18 cellular contexts compared by ENCODE assay signal in the genomic region with DNA sequence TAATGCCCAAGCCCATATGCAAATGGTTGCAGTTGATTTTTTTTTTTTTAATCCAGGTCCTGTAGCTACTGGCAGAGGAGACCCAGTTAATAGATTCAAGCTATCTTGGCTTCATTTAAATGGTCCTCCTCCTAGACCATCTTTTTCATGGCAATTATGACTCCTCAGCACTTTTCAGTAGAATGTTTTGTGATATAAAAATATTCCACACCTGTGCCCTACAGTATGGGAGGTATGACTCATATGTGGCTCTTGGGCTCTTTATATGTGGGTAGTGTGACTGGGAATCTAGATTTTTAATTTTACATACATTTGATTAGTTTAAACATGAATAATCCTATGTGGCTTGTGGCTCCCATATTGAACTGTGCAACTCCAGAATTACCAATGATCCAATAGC.
DNase-seq lines count a peak whose midpoint lies in the region; ATAC-seq, FAIRE-seq and TF ChIP-seq lines count a peak whose summit lies in the region.
"Had no signal": no experiment of that assay in that cellular context is flagged by ENCODE, and none has a peak within 500 bp of the region (broad histone marks: within the 10 kb centered on the region; RNA-seq: fewer than 3 reads in every experiment).

No MANE protein-coding gene starts in this region.

- H3K9me1 ChIP-seq in IMR-90 (ENCODE audit: insufficient read depth, low read length) (no peaks in the 10 kb centered on the region), K562 (ENCODE audit: control insufficient read depth, insufficient read depth, low read length) (no peaks in the 10 kb centered on the region)

- no peak overlapping the region for H2BK15ac ChIP-seq in IMR-90 (ENCODE audit: low read depth, low read length)

- H3K27me3 ChIP-seq in HepG2 (ENCODE audit: control insufficient read depth in 1 of 2, insufficient read depth in 2 of 2, low read length in 2 of 2) (no peaks in the 10 kb centered on the region), right lobe of liver (no peaks in the 10 kb centered on the region), IMR-90 (ENCODE audit: control insufficient read depth, insufficient read depth, low read length) (no peaks in the 10 kb centered on the region), K562 (ENCODE audit: control insufficient read depth in 2 of 2, insufficient read depth in 2 of 2, low read length in 2 of 2) (no peaks in the 10 kb centered on the region), tibial nerve (no peaks in the 10 kb centered on the region)

- in situ Hi-C loops in HepG2 (cut with HindIII; ENCODE audit: extremely low pct_ligation_motif_present, low pct_unique_long_range_greater_than_20kb): no loop called here
- in situ Hi-C loops in IMR-90 (cut with MboI; ENCODE audit: low sequenced_read_pairs): no loop called here
- in situ Hi-C loops in K562 (cut with MboI): no loop called here

- DNase-seq in HepG2 (ENCODE audit: low spot score) (no peak), right lobe of liver (no peak), IMR-90 (no peak), K562 (ENCODE audit: extremely low read depth in 1 of 4, low spot score in 3 of 4) (no peak), mucosa of descending colon (no peak), tibial nerve (ENCODE audit: low spot score in 2 of 2) (no peak), NCI-H748 treated with DMSO at 0.1 percent for 48 hours (lab: John Stamatoyannopoulos, UW) (no peak)
- DNase-seq: 8988T; C1 segment of cervical spinal cord; Caco-2; CD4-positive, CD25-positive, alpha-beta regulatory T cell; CD8-positive, alpha-beta memory T cell; GOT3; H9 had no signal

- no peaks in the 10 kb centered on the region for H3K36me3 ChIP-seq in HepG2 (replicated peaks in 1 of 2; ENCODE audit: control insufficient read depth in 1 of 2, insufficient read depth in 2 of 2, low read length in 2 of 2)
- H3K36me3 ChIP-seq in right lobe of liver: no peaks in the 10 kb centered on the region
- no peaks in the 10 kb centered on the region for H3K36me3 ChIP-seq in IMR-90 (ENCODE audit: control insufficient read depth, insufficient read depth, low read length)
- no peaks in the 10 kb centered on the region for H3K36me3 ChIP-seq in K562 (ENCODE audit: control insufficient read depth, insufficient read depth, low read length)
- no peaks in the 10 kb centered on the region for H3K36me3 ChIP-seq in mucosa of descending colon (ENCODE audit: low read depth)
- H3K36me3 ChIP-seq in tibial nerve: no peaks in the 10 kb centered on the region

- H2AK5ac ChIP-seq in IMR-90 (ENCODE audit: low read depth, low read length): no peak overlapping the region

- TF ChIP-seq CTCF in HepG2 (CRISPR knock-in tag; IDR thresholded peaks at IDR 0.05) (no peak), right lobe of liver (IDR thresholded peaks at IDR 0.05) (no peak), IMR-90 (conservative IDR thresholded peaks at IDR 0.05; ENCODE audit: low read depth, low read length) (no peak), K562 (IDR thresholded peaks at IDR 0.05 in 2 of 3, conservative IDR thresholded peaks at IDR 0.05 in 1 of 3; ENCODE audit: insufficient read depth in 2 of 3, low read depth in 1 of 3, low read length in 3 of 3) (no peak), mucosa of descending colon (IDR thresholded peaks at IDR 0.05) (no peak), tibial nerve (IDR thresholded peaks at IDR 0.05) (no peak)

- no peak overlapping the region for H4K5ac ChIP-seq in IMR-90 (ENCODE audit: low read depth, low read length)

- H4K91ac ChIP-seq in IMR-90 (ENCODE audit: insufficient read depth, low read depth, low read length): no peak overlapping the region

- no peak overlapping the region for H3K18ac ChIP-seq in IMR-90 (ENCODE audit: low read depth, low read length)

- H2AFZ ChIP-seq in HepG2 (ENCODE audit: low read length) (no peak overlapping the region), IMR-90 (replicated peaks; ENCODE audit: low read length, poor library complexity) (no peak overlapping the region), K562 (ENCODE audit: low read depth, low read length) (no peak overlapping the region)

- H3K9me3 ChIP-seq in HepG2 (ENCODE audit: low read length) (no peaks in the 10 kb centered on the region), right lobe of liver (no peaks in the 10 kb centered on the region), IMR-90 (ENCODE audit: control insufficient read depth, insufficient read depth, low read length) (no peaks in the 10 kb centered on the region), K562 (replicated peaks; ENCODE audit: control insufficient read depth, insufficient read depth, low read depth, low read length) (0 out of 2 replicates have a peak, but pooled peaks cover 2% of the 10 kb centered on the region), mucosa of descending colon (no peaks in the 10 kb centered on the region), tibial nerve (no peaks in the 10 kb centered on the region)
- H3K9me3 ChIP-seq: Caco-2 had no signal

- BruUV-seq in HepG2 (replicated peaks; lab: Mats Ljungman, UMichigan): no TSS peak
- no TSS peak for BruUV-seq in IMR-90 (replicated peaks; lab: Mats Ljungman, UMichigan)
- BruUV-seq in K562 (replicated peaks; lab: Mats Ljungman, UMichigan): no TSS peak

- no peak overlapping the region for H2BK5ac ChIP-seq in IMR-90 (ENCODE audit: low read depth, low read length, poor library complexity, severe bottlenecking)

- H3K4me3 ChIP-seq in HepG2 (replicated peaks in 1 of 3; ENCODE audit: insufficient read depth in 1 of 3, low read depth in 2 of 3, low read length in 3 of 3) (no peak overlapping the region), right lobe of liver (no peak overlapping the region), IMR-90 (ENCODE audit: insufficient read depth, low read depth, low read length) (no peak overlapping the region), K562 (no peak overlapping the region), mucosa of descending colon (no peak overlapping the region), tibial nerve (no peak overlapping the region)

- no peak overlapping the region for H3K4me2 ChIP-seq in HepG2 (ENCODE audit: low read depth, low read length)
- no peak overlapping the region for H3K4me2 ChIP-seq in IMR-90 (ENCODE audit: low read depth, low read length)
- no peak overlapping the region for H3K4me2 ChIP-seq in K562 (ENCODE audit: insufficient read depth, low read length)

- H3K14ac ChIP-seq in IMR-90 (replicated peaks; ENCODE audit: low read depth, low read length): no peak overlapping the region

- intact Hi-C loops in HepG2 (cut with micrococcal nuclease; ENCODE audit: unreplicated experiment): no loop called here
- intact Hi-C loops in right lobe of liver (cut with DNase I): no loop called here
- intact Hi-C loops in IMR-90 (cut with micrococcal nuclease): no loop called here
- intact Hi-C loops in K562 (cut with micrococcal nuclease): no loop called here
- intact Hi-C loops in mucosa of descending colon (cut with DNase I, micrococcal nuclease): no loop called here

- no peaks in the 10 kb centered on the region for H4K20me1 ChIP-seq in HepG2 (ENCODE audit: insufficient read depth, low read length)
- no peaks in the 10 kb centered on the region for H4K20me1 ChIP-seq in IMR-90 (ENCODE audit: insufficient read depth, low read length)
- no peaks in the 10 kb centered on the region for H4K20me1 ChIP-seq in K562 (replicated peaks; ENCODE audit: control insufficient read depth, insufficient read depth, low read length)

- no peak overlapping the region for H2BK120ac ChIP-seq in IMR-90 (ENCODE audit: low read depth, low read length)

- no peak overlapping the region for H2AK9ac ChIP-seq in IMR-90 (replicated peaks; ENCODE audit: low read depth, low read length, poor library complexity)

- TF ChIP-seq RAD21 in HepG2 (CRISPR knock-in tag; IDR thresholded peaks at IDR 0.05) (no peak), IMR-90 (IDR thresholded peaks at IDR 0.05; ENCODE audit: low read length) (no peak), K562 (CRISPR knock-in tag; conservative IDR thresholded peaks at IDR 0.05 in 1 of 2, IDR thresholded peaks at IDR 0.05 in 1 of 2) (no peak)

- CTCF ChIA-PET in HepG2 (lab: Yijun Ruan, JAX; ENCODE audit: low intra/inter-chr PET ratio, low total read pairs) (no interaction called here), IMR-90 (lab: Yijun Ruan, JAX) (interaction anchor here (0.9 to 1.1 kb wide), 2 partner anchors 11 to 14 kb away, joined by 3 read pairs; no protein-coding TSS in a partner anchor), K562 (lab: Yijun Ruan, JAX; ENCODE audit: low intra/inter-chr PET ratio) (no interaction called here)

- H3K79me2 ChIP-seq in HepG2 (ENCODE audit: insufficient read depth, low read length) (no peaks in the 10 kb centered on the region), K562 (ENCODE audit: control insufficient read depth, insufficient read depth, low read length) (no peaks in the 10 kb centered on the region)

- H3K27ac ChIP-seq in HepG2 (ENCODE audit: extremely low read length, insufficient read depth, low read length): no peak overlapping the region
- H3K27ac ChIP-seq in right lobe of liver: no peak overlapping the region
- H3K27ac ChIP-seq in IMR-90 (ENCODE audit: insufficient read depth, low read length): no peak overlapping the region
- no peak overlapping the region for H3K27ac ChIP-seq in K562 (ENCODE audit: extremely low read depth, low read depth, low read length)
- no peak overlapping the region for H3K27ac ChIP-seq in tibial nerve

- H3K4ac ChIP-seq in IMR-90 (ENCODE audit: low read depth, low read length): no peak overlapping the region

- POLR2A ChIA-PET in HepG2 (lab: Yijun Ruan, JAX) (no interaction called here), IMR-90 (lab: Charles Lee; ENCODE audit: unreplicated experiment) (no interaction called here), K562 (lab: Yijun Ruan, JAX) (interaction anchor here (0.6 to 1.0 kb wide), 2 partner anchors 14 to 84 kb away, joined by 3 read pairs; no protein-coding TSS in a partner anchor)

- no peak overlapping the region for H3K23ac ChIP-seq in IMR-90 (ENCODE audit: low read depth, low read length)

- H3K4me1 ChIP-seq in HepG2 (ENCODE audit: insufficient read depth, low read length) (no peaks in the 10 kb centered on the region), right lobe of liver (no peaks in the 10 kb centered on the region), IMR-90 (ENCODE audit: control insufficient read depth, insufficient read depth, low read length) (no peaks in the 10 kb centered on the region), K562 (replicated peaks in 1 of 2; ENCODE audit: control insufficient read depth in 2 of 2, insufficient read depth in 2 of 2, low read length in 2 of 2) (peaks cover 0 to 4% of the 10 kb centered on the region in 2 experiments; a peak in 1 of 5 replicates), mucosa of descending colon (ENCODE audit: low read depth) (no peaks in the 10 kb centered on the region), tibial nerve (no peaks in the 10 kb centered on the region)

- TF ChIP-seq EP300 in HepG2 (IDR thresholded peaks at IDR 0.05; ENCODE audit: low read depth in 2 of 2, low read length in 2 of 2) (no peak), HepG2 (CRISPR knock-in tag; IDR thresholded peaks at IDR 0.05; ENCODE audit: borderline replicate concordance) (no peak), K562 (IDR thresholded peaks at IDR 0.05; ENCODE audit: low read length) (no peak), tibial nerve (IDR thresholded peaks at IDR 0.05) (no peak)

- no peak for TF ChIP-seq POLR2A in HepG2 (IDR thresholded peaks at IDR 0.05; ENCODE audit: insufficient read depth in 1 of 2, low read depth in 2 of 2, low read length in 2 of 2)
- TF ChIP-seq POLR2A in right lobe of liver (IDR thresholded peaks at IDR 0.05): no peak
- TF ChIP-seq POLR2A in IMR-90 (IDR thresholded peaks at IDR 0.05; ENCODE audit: low read depth, low read length): no peak
- no peak for TF ChIP-seq POLR2A in K562 (conservative IDR thresholded peaks at IDR 0.05)
- TF ChIP-seq POLR2A in tibial nerve (IDR thresholded peaks at IDR 0.05): no peak

- no peaks in the 10 kb centered on the region for H3K79me1 ChIP-seq in IMR-90 (ENCODE audit: low read depth in 1 of 2, low read length in 2 of 2)

- ATAC-seq in HepG2 (no peak), right lobe of liver (no peak), IMR-90 (ENCODE audit: low read depth) (no peak), K562 (no peak), mucosa of descending colon (no peak)

- no peak overlapping the region for H4K8ac ChIP-seq in IMR-90 (ENCODE audit: low read depth in 2 of 2, low read length in 2 of 2)

- H3K9ac ChIP-seq in HepG2 (ENCODE audit: insufficient read depth, low read depth, low read length) (no peak overlapping the region), IMR-90 (ENCODE audit: low read depth, low read length) (no peak overlapping the region), K562 (ENCODE audit: insufficient read depth in 1 of 2, low read depth in 2 of 2, low read length in 2 of 2) (no peak overlapping the region)

- FAIRE-seq in HepG2 (lab: Jason Lieb, UNC) (no peak), K562 (lab: Jason Lieb, UNC) (no peak)
- FAIRE-seq: D721Med, G401.6, GM12892, GM18507 had no signal

- no peak overlapping the region for H2BK20ac ChIP-seq in IMR-90 (ENCODE audit: low read depth, low read length)

- dilution Hi-C loops in IMR-90 (cut with HindIII; ENCODE audit: low sequenced_read_pairs, unreplicated experiment): no loop called here

- H3K56ac ChIP-seq in IMR-90 (ENCODE audit: extremely low read depth, insufficient read depth, low read length): no peak overlapping the region

Comparison
In these comparisons a context has a peak if more than half of its experiments do, and no peak if none do; other contexts are left out.
1. Of the 241 proteins assayed by ChIP-seq in both HepG2 and K562: peak only in HepG2: MAFF and MAFK; only in K562: none; in both: none; in neither: 239.